ENCODE assay signal across 1 cellular context in the genomic region with DNA sequence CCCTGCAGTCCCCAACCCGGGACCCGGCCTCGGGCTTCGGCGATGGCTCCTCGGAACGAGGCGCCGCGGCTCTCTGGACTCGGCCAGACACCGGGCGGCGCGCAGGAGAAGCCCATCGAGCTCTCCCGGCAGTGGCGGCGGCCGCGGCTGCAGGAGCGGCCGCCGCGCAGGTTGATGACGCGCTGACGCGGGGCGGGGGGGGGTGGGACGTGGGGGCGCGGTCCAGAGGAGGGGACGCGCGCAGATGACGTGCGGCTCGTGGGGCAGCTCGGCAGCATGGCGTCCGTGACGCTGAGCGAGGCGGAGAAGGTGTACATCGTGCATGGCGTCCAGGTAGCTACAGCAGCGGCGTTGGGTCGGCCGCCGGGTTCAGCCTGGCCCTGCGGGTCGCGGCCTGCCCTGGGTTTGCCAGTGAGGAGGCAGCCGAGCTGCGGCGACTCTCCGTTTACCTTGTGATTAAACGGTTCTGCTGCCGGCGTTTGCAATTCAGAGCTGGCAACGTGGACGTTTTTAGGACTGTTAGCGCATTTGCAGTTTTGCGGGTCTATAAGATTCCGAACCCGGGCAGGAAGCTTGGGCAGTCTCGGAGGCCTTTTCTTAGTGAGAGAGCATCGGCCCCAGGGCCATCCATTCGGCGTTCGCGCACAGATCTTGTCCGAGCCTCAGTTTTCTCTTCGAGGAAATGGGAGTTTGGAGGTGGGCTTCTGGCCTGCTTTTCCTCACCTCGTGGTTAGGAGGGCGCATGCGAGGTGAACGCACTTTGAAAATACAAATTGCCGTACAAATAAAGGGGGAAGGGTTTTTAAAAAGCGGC.
TF ChIP-seq lines count a peak whose summit lies in the region.

Gene EXOSC7 (plus strand): TSS at position 243 of the 814 bp plus-strand sequence. CDS start 34 bp downstream, at position 277.
A gene with protein sequence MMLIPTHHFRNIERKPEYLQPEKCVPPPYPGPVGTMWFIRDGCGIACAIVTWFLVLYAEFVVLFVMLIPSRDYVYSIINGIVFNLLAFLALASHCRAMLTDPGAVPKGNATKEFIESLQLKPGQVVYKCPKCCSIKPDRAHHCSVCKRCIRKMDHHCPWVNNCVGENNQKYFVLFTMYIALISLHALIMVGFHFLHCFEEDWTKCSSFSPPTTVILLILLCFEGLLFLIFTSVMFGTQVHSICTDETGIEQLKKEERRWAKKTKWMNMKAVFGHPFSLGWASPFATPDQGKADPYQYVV (minus strand): TSS at position 173 of the 814 bp plus-strand sequence. CDS start 16,738 bp downstream, outside the sequence.

TF ChIP-seq in GM12878, 131 proteins besides CTCF, POLR2A, EP300 and RAD21 (continued from another document):
- TF ChIP-seq, protein P1, sequence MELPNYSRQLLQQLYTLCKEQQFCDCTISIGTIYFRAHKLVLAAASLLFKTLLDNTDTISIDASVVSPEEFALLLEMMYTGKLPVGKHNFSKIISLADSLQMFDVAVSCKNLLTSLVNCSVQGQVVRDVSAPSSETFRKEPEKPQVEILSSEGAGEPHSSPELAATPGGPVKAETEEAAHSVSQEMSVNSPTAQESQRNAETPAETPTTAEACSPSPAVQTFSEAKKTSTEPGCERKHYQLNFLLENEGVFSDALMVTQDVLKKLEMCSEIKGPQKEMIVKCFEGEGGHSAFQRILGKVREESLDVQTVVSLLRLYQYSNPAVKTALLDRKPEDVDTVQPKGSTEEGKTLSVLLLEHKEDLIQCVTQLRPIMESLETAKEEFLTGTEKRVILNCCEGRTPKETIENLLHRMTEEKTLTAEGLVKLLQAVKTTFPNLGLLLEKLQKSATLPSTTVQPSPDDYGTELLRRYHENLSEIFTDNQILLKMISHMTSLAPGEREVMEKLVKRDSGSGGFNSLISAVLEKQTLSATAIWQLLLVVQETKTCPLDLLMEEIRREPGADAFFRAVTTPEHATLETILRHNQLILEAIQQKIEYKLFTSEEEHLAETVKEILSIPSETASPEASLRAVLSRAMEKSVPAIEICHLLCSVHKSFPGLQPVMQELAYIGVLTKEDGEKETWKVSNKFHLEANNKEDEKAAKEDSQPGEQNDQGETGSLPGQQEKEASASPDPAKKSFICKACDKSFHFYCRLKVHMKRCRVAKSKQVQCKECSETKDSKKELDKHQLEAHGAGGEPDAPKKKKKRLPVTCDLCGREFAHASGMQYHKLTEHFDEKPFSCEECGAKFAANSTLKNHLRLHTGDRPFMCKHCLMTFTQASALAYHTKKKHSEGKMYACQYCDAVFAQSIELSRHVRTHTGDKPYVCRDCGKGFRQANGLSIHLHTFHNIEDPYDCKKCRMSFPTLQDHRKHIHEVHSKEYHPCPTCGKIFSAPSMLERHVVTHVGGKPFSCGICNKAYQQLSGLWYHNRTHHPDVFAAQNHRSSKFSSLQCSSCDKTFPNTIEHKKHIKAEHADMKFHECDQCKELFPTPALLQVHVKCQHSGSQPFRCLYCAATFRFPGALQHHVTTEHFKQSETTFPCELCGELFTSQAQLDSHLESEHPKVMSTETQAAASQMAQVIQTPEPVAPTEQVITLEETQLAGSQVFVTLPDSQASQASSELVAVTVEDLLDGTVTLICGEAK (IDR thresholded peaks at IDR 0.05; ENCODE audit: borderline replicate concordance): no peak
- no peak for TF ChIP-seq YBX1 (IDR thresholded peaks at IDR 0.05)
- TF ChIP-seq, protein P2, sequence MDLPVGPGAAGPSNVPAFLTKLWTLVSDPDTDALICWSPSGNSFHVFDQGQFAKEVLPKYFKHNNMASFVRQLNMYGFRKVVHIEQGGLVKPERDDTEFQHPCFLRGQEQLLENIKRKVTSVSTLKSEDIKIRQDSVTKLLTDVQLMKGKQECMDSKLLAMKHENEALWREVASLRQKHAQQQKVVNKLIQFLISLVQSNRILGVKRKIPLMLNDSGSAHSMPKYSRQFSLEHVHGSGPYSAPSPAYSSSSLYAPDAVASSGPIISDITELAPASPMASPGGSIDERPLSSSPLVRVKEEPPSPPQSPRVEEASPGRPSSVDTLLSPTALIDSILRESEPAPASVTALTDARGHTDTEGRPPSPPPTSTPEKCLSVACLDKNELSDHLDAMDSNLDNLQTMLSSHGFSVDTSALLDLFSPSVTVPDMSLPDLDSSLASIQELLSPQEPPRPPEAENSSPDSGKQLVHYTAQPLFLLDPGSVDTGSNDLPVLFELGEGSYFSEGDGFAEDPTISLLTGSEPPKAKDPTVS (IDR thresholded peaks at IDR 0.05; ENCODE audit: low read depth, low read length): no peak
- TF ChIP-seq WRNIP1 (IDR thresholded peaks at IDR 0.05; ENCODE audit: borderline replicate concordance, low read depth, low read length): no peak
- no peak for TF ChIP-seq ZBTB33 (IDR thresholded peaks at IDR 0.05)
- no peak for TF ChIP-seq NRF1 (conservative IDR thresholded peaks at IDR 0.05; ENCODE audit: low read depth, low read length)
- TF ChIP-seq CHD1 (IDR thresholded peaks at IDR 0.05; ENCODE audit: low read depth, low read length): no peak
- no peak for TF ChIP-seq RFX5 (IDR thresholded peaks at IDR 0.05; ENCODE audit: low read depth, low read length)
- peak in 1 of 2 experiments; percentile 47; a peak in 1 of 4 replicates for TF ChIP-seq SRF (IDR thresholded peaks at IDR 0.05; ENCODE audit: low read depth in 2 of 2, low read length in 2 of 2)
- no peak for TF ChIP-seq KAT2A (conservative IDR thresholded peaks at IDR 0.05; ENCODE audit: control insufficient read depth, low read depth, low read length)
- TF ChIP-seq PML (IDR thresholded peaks at IDR 0.05; ENCODE audit: low read length): no peak
- TF ChIP-seq SMAD5 (IDR thresholded peaks at IDR 0.05; ENCODE audit: low read depth): no peak
- TF ChIP-seq, protein P3, sequence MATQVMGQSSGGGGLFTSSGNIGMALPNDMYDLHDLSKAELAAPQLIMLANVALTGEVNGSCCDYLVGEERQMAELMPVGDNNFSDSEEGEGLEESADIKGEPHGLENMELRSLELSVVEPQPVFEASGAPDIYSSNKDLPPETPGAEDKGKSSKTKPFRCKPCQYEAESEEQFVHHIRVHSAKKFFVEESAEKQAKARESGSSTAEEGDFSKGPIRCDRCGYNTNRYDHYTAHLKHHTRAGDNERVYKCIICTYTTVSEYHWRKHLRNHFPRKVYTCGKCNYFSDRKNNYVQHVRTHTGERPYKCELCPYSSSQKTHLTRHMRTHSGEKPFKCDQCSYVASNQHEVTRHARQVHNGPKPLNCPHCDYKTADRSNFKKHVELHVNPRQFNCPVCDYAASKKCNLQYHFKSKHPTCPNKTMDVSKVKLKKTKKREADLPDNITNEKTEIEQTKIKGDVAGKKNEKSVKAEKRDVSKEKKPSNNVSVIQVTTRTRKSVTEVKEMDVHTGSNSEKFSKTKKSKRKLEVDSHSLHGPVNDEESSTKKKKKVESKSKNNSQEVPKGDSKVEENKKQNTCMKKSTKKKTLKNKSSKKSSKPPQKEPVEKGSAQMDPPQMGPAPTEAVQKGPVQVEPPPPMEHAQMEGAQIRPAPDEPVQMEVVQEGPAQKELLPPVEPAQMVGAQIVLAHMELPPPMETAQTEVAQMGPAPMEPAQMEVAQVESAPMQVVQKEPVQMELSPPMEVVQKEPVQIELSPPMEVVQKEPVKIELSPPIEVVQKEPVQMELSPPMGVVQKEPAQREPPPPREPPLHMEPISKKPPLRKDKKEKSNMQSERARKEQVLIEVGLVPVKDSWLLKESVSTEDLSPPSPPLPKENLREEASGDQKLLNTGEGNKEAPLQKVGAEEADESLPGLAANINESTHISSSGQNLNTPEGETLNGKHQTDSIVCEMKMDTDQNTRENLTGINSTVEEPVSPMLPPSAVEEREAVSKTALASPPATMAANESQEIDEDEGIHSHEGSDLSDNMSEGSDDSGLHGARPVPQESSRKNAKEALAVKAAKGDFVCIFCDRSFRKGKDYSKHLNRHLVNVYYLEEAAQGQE (IDR thresholded peaks at IDR 0.05; ENCODE audit: low read depth, low read length): no peak
- no peak for TF ChIP-seq SUZ12 (IDR thresholded peaks at IDR 0.05; ENCODE audit: unreplicated experiment)
- no peak for TF ChIP-seq EZH2 (IDR thresholded peaks at IDR 0.05; ENCODE audit: borderline replicate concordance, control insufficient read depth, low read depth, low read length)
- TF ChIP-seq ASH2L (IDR thresholded peaks at IDR 0.05; ENCODE audit: borderline replicate concordance, low read depth): 0 out of 2 replicates have a peak, but pooled peaks have one; percentile 30
- no peak for TF ChIP-seq SREBF2 (IDR thresholded peaks at IDR 0.05; ENCODE audit: low read length)
- no peak for TF ChIP-seq TCF3 (IDR thresholded peaks at IDR 0.05; ENCODE audit: borderline replicate concordance, insufficient read depth, low read depth, low read length)
- no peak for TF ChIP-seq NFIC (IDR thresholded peaks at IDR 0.05; ENCODE audit: low read depth, low read length)
- no peak for TF ChIP-seq ATF2 (IDR thresholded peaks at IDR 0.05; ENCODE audit: low read length)
- TF ChIP-seq, protein P4, sequence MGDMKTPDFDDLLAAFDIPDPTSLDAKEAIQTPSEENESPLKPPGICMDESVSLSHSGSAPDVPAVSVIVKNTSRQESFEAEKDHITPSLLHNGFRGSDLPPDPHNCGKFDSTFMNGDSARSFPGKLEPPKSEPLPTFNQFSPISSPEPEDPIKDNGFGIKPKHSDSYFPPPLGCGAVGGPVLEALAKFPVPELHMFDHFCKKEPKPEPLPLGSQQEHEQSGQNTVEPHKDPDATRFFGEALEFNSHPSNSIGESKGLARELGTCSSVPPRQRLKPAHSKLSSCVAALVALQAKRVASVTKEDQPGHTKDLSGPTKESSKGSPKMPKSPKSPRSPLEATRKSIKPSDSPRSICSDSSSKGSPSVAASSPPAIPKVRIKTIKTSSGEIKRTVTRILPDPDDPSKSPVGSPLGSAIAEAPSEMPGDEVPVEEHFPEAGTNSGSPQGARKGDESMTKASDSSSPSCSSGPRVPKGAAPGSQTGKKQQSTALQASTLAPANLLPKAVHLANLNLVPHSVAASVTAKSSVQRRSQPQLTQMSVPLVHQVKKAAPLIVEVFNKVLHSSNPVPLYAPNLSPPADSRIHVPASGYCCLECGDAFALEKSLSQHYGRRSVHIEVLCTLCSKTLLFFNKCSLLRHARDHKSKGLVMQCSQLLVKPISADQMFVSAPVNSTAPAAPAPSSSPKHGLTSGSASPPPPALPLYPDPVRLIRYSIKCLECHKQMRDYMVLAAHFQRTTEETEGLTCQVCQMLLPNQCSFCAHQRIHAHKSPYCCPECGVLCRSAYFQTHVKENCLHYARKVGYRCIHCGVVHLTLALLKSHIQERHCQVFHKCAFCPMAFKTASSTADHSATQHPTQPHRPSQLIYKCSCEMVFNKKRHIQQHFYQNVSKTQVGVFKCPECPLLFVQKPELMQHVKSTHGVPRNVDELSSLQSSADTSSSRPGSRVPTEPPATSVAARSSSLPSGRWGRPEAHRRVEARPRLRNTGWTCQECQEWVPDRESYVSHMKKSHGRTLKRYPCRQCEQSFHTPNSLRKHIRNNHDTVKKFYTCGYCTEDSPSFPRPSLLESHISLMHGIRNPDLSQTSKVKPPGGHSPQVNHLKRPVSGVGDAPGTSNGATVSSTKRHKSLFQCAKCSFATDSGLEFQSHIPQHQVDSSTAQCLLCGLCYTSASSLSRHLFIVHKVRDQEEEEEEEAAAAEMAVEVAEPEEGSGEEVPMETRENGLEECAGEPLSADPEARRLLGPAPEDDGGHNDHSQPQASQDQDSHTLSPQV (IDR thresholded peaks at IDR 0.05): no peak
